Comparison of ENCODE assay signal across 13 cellular contexts in genomic region chr20:63976980-63977391, GRCh38. TPM values are rescaled to one million over a fixed set of nuclear protein-coding genes. Genes with fewer than 3 reads are reported as not detected.
DNase-seq lines count a peak whose midpoint lies in the region; ATAC-seq, FAIRE-seq and TF ChIP-seq lines count a peak whose summit lies in the region.
"Had no signal": no experiment of that assay in that cellular context is flagged by ENCODE, and none has a peak within 500 bp of the region (broad histone marks: within the 10 kb centered on the region; RNA-seq: fewer than 3 reads in every experiment).

No MANE protein-coding gene starts in this region.

- intact Hi-C loops in right cardiac atrium (cut with DNase I): loop anchor here in 3 of 4 donors (10.0 kb wide), 5 partner anchors 72 to 442 kb away; partner anchors contain the start of genes DNAJC5 (in 1 of the 3), PTK6 (in 1 of the 3), RTEL1 (in 1 of the 3) and STMN3 (in 1 of the 3)
- intact Hi-C loops in kidney (cut with DNase I): loop anchor here (5.0 kb wide), 1 partner anchor 440 kb away; the partner anchor contains the start of gene PTK6

- H3K27ac ChIP-seq in right cardiac atrium (ENCODE audit: low read length) (no peak overlapping the region), right atrium auricular region (no peak overlapping the region), VCaP (peak overlapping the region; percentile 100), kidney (ENCODE audit: low read depth in 2 of 2, low read length in 2 of 2) (no peak overlapping the region)
- H3K27ac ChIP-seq: C4-2B had no signal

- 88% methylated on average over 16 of the region's 16 CpGs for WGBS in right cardiac atrium

- no peak for FAIRE-seq in kidney (lab: Jason Lieb, UNC)
- FAIRE-seq: keratinocyte had no signal

- DNase-seq in right cardiac atrium: peak in 2 of 3 donors; percentile 60
- no peak for DNase-seq in right atrium auricular region (ENCODE audit: low spot score)
- peak; percentile 80 for DNase-seq in kidney
- no peak for DNase-seq in NCI-H1694 treated with DMSO at 0.1 percent for 48 hours (lab: John Stamatoyannopoulos, UW)
- DNase-seq: NCI-H2171 treated with DMSO at 0.1 percent for 48 hours, SW 1271 had no signal

- no peak overlapping the region for H3K9ac ChIP-seq in kidney (ENCODE audit: low read length in 2 of 2)

- no peak for TF ChIP-seq CTCF in right atrium auricular region (IDR thresholded peaks at IDR 0.05)
- no peak for TF ChIP-seq CTCF in VCaP (conservative IDR thresholded peaks at IDR 0.05)
- TF ChIP-seq CTCF in kidney (IDR thresholded peaks at IDR 0.05; ENCODE audit: borderline replicate concordance, extremely low read depth, insufficient read depth): no peak

- H3K9me3 ChIP-seq in right cardiac atrium (ENCODE audit: control insufficient read depth, low read length) (no peaks in the 10 kb centered on the region), right atrium auricular region (no peaks in the 10 kb centered on the region), kidney (ENCODE audit: control insufficient read depth in 1 of 2, low read length in 2 of 2) (no peaks in the 10 kb centered on the region)
- H3K9me3 ChIP-seq: upper lobe of left lung had no signal

- no peak overlapping the region for H3K4me3 ChIP-seq in right cardiac atrium (ENCODE audit: low read length)
- H3K4me3 ChIP-seq in right atrium auricular region: no peak overlapping the region
- no peak overlapping the region for H3K4me3 ChIP-seq in kidney (ENCODE audit: low read length in 2 of 2)
- H3K4me3 ChIP-seq: upper lobe of left lung had no signal

- H3K4me1 ChIP-seq in right cardiac atrium (ENCODE audit: control insufficient read depth, insufficient read depth, low read length) (peaks cover 9% of the 10 kb centered on the region), right atrium auricular region (peaks cover 0 to 42% of the 10 kb centered on the region in 2 donors), kidney (ENCODE audit: control insufficient read depth in 1 of 2, insufficient read depth in 1 of 2, low read depth in 1 of 2, low read length in 2 of 2) (peaks cover 7 to 23% of the 10 kb centered on the region in 2 donors)

- H3K36me3 ChIP-seq in right atrium auricular region: no peaks in the 10 kb centered on the region
- peaks cover 0 to 3% of the 10 kb centered on the region in 2 donors for H3K36me3 ChIP-seq in kidney (ENCODE audit: control insufficient read depth in 1 of 2, insufficient read depth in 2 of 2, low read length in 2 of 2)
- H3K36me3 ChIP-seq: upper lobe of left lung had no signal

- H3K27me3 ChIP-seq in right cardiac atrium (ENCODE audit: control insufficient read depth, insufficient read depth): no peaks in the 10 kb centered on the region
- no peaks in the 10 kb centered on the region for H3K27me3 ChIP-seq in right atrium auricular region
- H3K27me3 ChIP-seq: upper lobe of left lung had no signal

- no peak for ATAC-seq in right cardiac atrium
- ATAC-seq in GM19035 (IDR thresholded peaks at IDR 0.05; ENCODE audit: unreplicated experiment): no peak
- no peak for ATAC-seq in HG03196 (IDR thresholded peaks at IDR 0.05; ENCODE audit: unreplicated experiment)

RNA-seq across cellular contexts. Expression of gene SAMD10, which starts 2.5 kb away (rescaled TPM):
- 1 to 10 TPM; 3.3 to 4.9 (median 3.8) TPM for total RNA-seq in right cardiac atrium
- polyA plus RNA-seq in right cardiac atrium: 4.8 TPM
- total RNA-seq in right atrium auricular region: 1 to 10 TPM; 3.1 to 3.7 TPM
- total RNA-seq in kidney: 7.9 TPM
- polyA plus RNA-seq in kidney (ENCODE audit: insufficient read depth, low read depth, low replicate concordance): 8.5 TPM
- total RNA-seq: G401 had no signal

RNA-seq across cellular contexts. Expression of gene PRPF6, which starts 3.9 kb away (rescaled TPM):
- 10 to 100 TPM; 42.5 to 44.7 (median 43.5) TPM for total RNA-seq in right cardiac atrium
- 29.6 TPM for polyA plus RNA-seq in right cardiac atrium
- total RNA-seq in right atrium auricular region: 10 to 100 TPM; 32.9 to 43.6 TPM
- 73.3 TPM for total RNA-seq in kidney
- 51.3 TPM for polyA plus RNA-seq in kidney (ENCODE audit: insufficient read depth, low read depth, low replicate concordance)

RNA-seq across cellular contexts. Expression of gene ZNF512B, which starts 7.3 kb away (rescaled TPM):
- total RNA-seq in right cardiac atrium: 10 to 100 TPM; 12.3 to 16.1 (median 13.6) TPM
- polyA plus RNA-seq in right cardiac atrium: 9.8 TPM
- total RNA-seq in right atrium auricular region: 1 to 10 TPM; 7.0 to 8.3 TPM
- 19.2 TPM for total RNA-seq in kidney
- polyA plus RNA-seq in kidney (ENCODE audit: insufficient read depth, low read depth, low replicate concordance): 8.6 TPM

RNA-seq across cellular contexts. Expression of gene UCKL1, which starts 20.8 kb away (rescaled TPM):
- total RNA-seq in right cardiac atrium: 10 to 100 TPM; 35.5 to 47.0 (median 44.0) TPM
- polyA plus RNA-seq in right cardiac atrium: 36.5 TPM
- total RNA-seq in right atrium auricular region: 10 to 100 TPM; 25.9 to 27.6 TPM
- 39.8 TPM for total RNA-seq in kidney
- 39.3 TPM for polyA plus RNA-seq in kidney (ENCODE audit: insufficient read depth, low read depth, low replicate concordance)

RNA-seq across cellular contexts. Expression of gene C20orf204, which starts 59.0 kb away (rescaled TPM):
- total RNA-seq in right cardiac atrium: under 1 TPM; 0.21 to 0.82 (median 0.49) TPM
- 0.36 TPM for polyA plus RNA-seq in right cardiac atrium
- total RNA-seq in right atrium auricular region: under 1 TPM; 0.07 to 0.35 TPM
- total RNA-seq in kidney: 2.4 TPM
- 0.75 TPM for polyA plus RNA-seq in kidney (ENCODE audit: insufficient read depth, low read depth, low replicate concordance)

Comparison
In these comparisons a context has a peak if more than half of its experiments do, and no peak if none do; other contexts are left out.
1. DNase-seq: peak in right cardiac atrium (2 of 3) and kidney (single experiment); none in right atrium auricular region (single experiment) and NCI-H1694 treated with DMSO at 0.1 percent for 48 hours (single experiment).